ENCODE assay signal across 36 cellular contexts in the genomic region with DNA sequence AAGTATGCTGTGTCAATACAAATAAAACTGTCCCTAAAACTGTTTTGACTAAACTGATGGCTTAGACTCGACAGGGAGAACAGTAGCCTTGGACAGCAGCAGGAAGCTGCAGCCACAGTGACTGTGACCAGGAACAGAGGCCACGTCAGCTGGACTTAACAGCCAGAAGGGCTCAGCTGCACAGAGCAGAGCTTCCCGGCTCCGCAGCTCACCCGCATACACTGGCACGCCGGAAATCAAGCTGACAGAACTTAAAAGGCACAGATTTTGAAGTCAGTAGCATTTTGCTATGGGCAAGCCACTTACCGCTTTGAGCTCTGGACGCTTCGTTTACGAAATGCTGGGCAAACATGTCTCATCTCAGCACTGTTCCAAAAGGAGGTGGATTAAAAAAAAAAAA.
"Had no signal": no experiment of that assay in that cellular context is flagged by ENCODE, and none has a peak within 500 bp of the region (broad histone marks: within the 10 kb centered on the region; RNA-seq: fewer than 3 reads in every experiment).

No MANE protein-coding gene starts in this region.

- DNase-seq: activated CD4-positive, alpha-beta T cell treated with anti-CD3 and anti-CD28 coated beads for 36 hours; activated CD4-positive, alpha-beta T cell treated with anti-CD3 and anti-CD28 coated beads, Interleukin-2, amount 10 ng/mL, durations not matched to agents 7 days and 5 days; activated CD4-positive, alpha-beta T cell treated with anti-CD3 and anti-CD28 coated beads, Interleukin-2, amount 50 U/mL, for 48 hours; activated CD8-positive, alpha-beta T cell treated with anti-CD3 and anti-CD28 coated beads, Interleukin-2, amount 10 ng/mL, durations not matched to agents 7 days and 5 days; activated gamma-delta T cell; activated naive CD4-positive, alpha-beta T cell treated with Interleukin-2 at 50 U/mL for 16 hours; activated naive CD8-positive, alpha-beta T cell treated with anti-CD3 and anti-CD28 coated beads, Interleukin-2, amount 10 ng/mL, durations not matched to agents 7 days and 5 days; activated T-cell treated with anti-CD3 and anti-CD28 coated beads, Interleukin-2, amount 50 U/mL, for 24 hours; body of pancreas; Karpas-422; KBM-7; MM.1S; MV-4-11; NCI-H1092; NCI-H1417; NCI-H146; NCI-H187; NCI-H2029 treated with DMSO at 0.1 percent for 48 hours; NCI-H2107; NCI-H2171; NCI-H510A; NCI-H526; NCI-H748 treated with DMSO at 0.1 percent for 48 hours; NK-92 treated with Interleukin-12 subunit alpha and Interleukin-12 subunit beta, amount 100 ng/mL, for 24 hours; PC-3; Peyer's patch; Right ventricle myocardium superior; SW 1271; T-helper 1 cell; T-helper 2 cell; T1000 had no signal

- H3K4me1 ChIP-seq: body of pancreas, breast epithelium, Peyer's patch had no signal

- H3K4me1 Mint-ChIP-seq: activated CD4-positive, alpha-beta T cell treated with anti-CD3 and anti-CD28 coated beads for 36 hours; activated CD4-positive, alpha-beta T cell treated with anti-CD3 and anti-CD28 coated beads, Interleukin-2, amount 10 ng/mL, durations not matched to agents 7 days and 5 days; activated naive CD4-positive, alpha-beta T cell treated with anti-CD3 and anti-CD28 coated beads, Interleukin-2, amount 50 U/mL, for 24 hours; activated naive CD8-positive, alpha-beta T cell treated with anti-CD3 and anti-CD28 coated beads, Interleukin-2, amount 10 ng/mL, durations not matched to agents 7 days and 5 days; IgD-negative memory B cell; WTC11 had no signal

- H3K9me3 ChIP-seq: body of pancreas had no signal

- H3K36me3 ChIP-seq: breast epithelium, Peyer's patch had no signal

- H3K27me3 Mint-ChIP-seq: activated CD4-positive, alpha-beta T cell treated with anti-CD3 and anti-CD28 coated beads for 36 hours; activated CD4-positive, alpha-beta T cell treated with anti-CD3 and anti-CD28 coated beads, Interleukin-2, amount 10 ng/mL, durations not matched to agents 7 days and 5 days; activated naive CD4-positive, alpha-beta T cell treated with anti-CD3 and anti-CD28 coated beads, Interleukin-2, amount 50 U/mL, for 24 hours; activated naive CD8-positive, alpha-beta T cell treated with anti-CD3 and anti-CD28 coated beads, Interleukin-2, amount 10 ng/mL, durations not matched to agents 7 days and 5 days; activated T-cell treated with anti-CD3 and anti-CD28 coated beads, Interleukin-2, amount 50 U/mL, for 24 hours had no signal

- H3K27me3 ChIP-seq: body of pancreas, breast epithelium, Peyer's patch had no signal

- H3K4me3 ChIP-seq: body of pancreas, breast epithelium, Peyer's patch had no signal

- H3K4me3 Mint-ChIP-seq: activated CD4-positive, alpha-beta T cell treated with anti-CD3 and anti-CD28 coated beads for 36 hours; activated CD4-positive, alpha-beta T cell treated with anti-CD3 and anti-CD28 coated beads, Interleukin-2, amount 10 ng/mL, durations not matched to agents 7 days and 5 days; activated CD8-positive, alpha-beta T cell treated with anti-CD3 and anti-CD28 coated beads, Interleukin-2, amount 10 ng/mL, durations not matched to agents 7 days and 5 days; activated naive CD4-positive, alpha-beta T cell treated with anti-CD3 and anti-CD28 coated beads, Interleukin-2, amount 50 U/mL, for 24 hours; activated naive CD8-positive, alpha-beta T cell treated with anti-CD3 and anti-CD28 coated beads, Interleukin-2, amount 10 ng/mL, durations not matched to agents 7 days and 5 days; activated T-cell treated with anti-CD3 and anti-CD28 coated beads, Interleukin-2, amount 50 U/mL, for 24 hours; IgD-negative memory B cell; WTC11 had no signal

- H3K36me3 Mint-ChIP-seq: activated naive CD4-positive, alpha-beta T cell treated with anti-CD3 and anti-CD28 coated beads, Interleukin-2, amount 50 U/mL, for 24 hours; activated naive CD8-positive, alpha-beta T cell treated with anti-CD3 and anti-CD28 coated beads, Interleukin-2, amount 10 ng/mL, durations not matched to agents 7 days and 5 days; IgD-negative memory B cell had no signal

- H3K27ac Mint-ChIP-seq: activated CD4-positive, alpha-beta T cell treated with anti-CD3 and anti-CD28 coated beads for 36 hours; activated CD4-positive, alpha-beta T cell treated with anti-CD3 and anti-CD28 coated beads, Interleukin-2, amount 10 ng/mL, durations not matched to agents 7 days and 5 days; activated CD8-positive, alpha-beta T cell treated with anti-CD3 and anti-CD28 coated beads, Interleukin-2, amount 10 ng/mL, durations not matched to agents 7 days and 5 days; activated naive CD4-positive, alpha-beta T cell treated with anti-CD3 and anti-CD28 coated beads, Interleukin-2, amount 50 U/mL, for 24 hours; activated naive CD8-positive, alpha-beta T cell treated with anti-CD3 and anti-CD28 coated beads, Interleukin-2, amount 10 ng/mL, durations not matched to agents 7 days and 5 days; activated T-cell treated with anti-CD3 and anti-CD28 coated beads, Interleukin-2, amount 50 U/mL, for 24 hours; activated T-helper 2 cell treated with anti-CD3 and anti-CD28 coated beads, Interferon-gamma antibody, Interleukin-2, Interleukin-4, amounts not matched to agents 10 μg/mL and 5 μg/mL and 100 μg/mL, durations not matched to agents 14 hours and 24 hours and 36 hours; IgD-negative memory B cell; WTC11 had no signal

- H3K27ac ChIP-seq: body of pancreas, breast epithelium, Peyer's patch had no signal
